28 cellular contexts compared by ENCODE assay signal in the genomic region with DNA sequence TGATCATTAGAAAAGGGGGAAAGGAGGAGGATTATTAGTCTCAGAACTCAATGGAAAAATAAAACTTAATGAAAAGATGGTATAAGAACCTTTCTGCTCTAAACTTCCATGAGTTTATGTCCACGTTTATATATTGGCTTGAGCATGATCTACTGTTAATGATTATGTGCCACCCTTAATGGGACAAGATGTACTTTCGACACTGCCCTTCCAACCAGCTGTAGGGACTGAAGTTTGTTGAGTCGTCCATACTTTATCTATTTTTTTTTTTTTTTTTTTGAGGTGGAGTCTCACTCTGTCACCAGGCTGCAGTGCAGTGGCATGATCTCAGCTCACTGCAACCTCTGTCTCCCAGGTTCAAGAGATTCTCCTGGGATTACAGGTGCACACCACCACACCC. TPM values are rescaled to one million over a fixed set of nuclear protein-coding genes. Genes with fewer than 3 reads are reported as not detected.
"Had no signal": no experiment of that assay in that cellular context is flagged by ENCODE, and none has a peak within 500 bp of the region (broad histone marks: within the 10 kb centered on the region; RNA-seq: fewer than 3 reads in every experiment).

No MANE protein-coding gene starts in this region.

- H3K27ac ChIP-seq: right lobe of liver, upper lobe of right lung had no signal

- H3K27ac Mint-ChIP-seq: activated CD8-positive, alpha-beta T cell treated with anti-CD3 and anti-CD28 coated beads for 36 hours; activated naive CD8-positive, alpha-beta T cell treated with anti-CD3 and anti-CD28 coated beads, Interleukin-2, amount 50 U/mL, for 24 hours; activated T-helper 17 cell treated with anti-CD3 and anti-CD28 coated beads, Interleukin-2, amount 50 U/mL, for 72 hours; naive thymus-derived CD4-positive, alpha-beta T cell; stimulated activated effector memory CD8-positive, alpha-beta T cell treated with anti-CD3 and anti-CD28 coated beads, Interleukin-12 subunit alpha, Interleukin-12 subunit beta, amount 100 ng/mL, for 72 hours; stimulated activated naive CD8-positive, alpha-beta T cell treated with anti-CD3 and anti-CD28 coated beads, Interleukin-15, Interleukin-2, amounts not matched to agents 100 ng/mL and 50 ng/mL, for 24 hours had no signal

- H3K27me3 Mint-ChIP-seq: activated CD8-positive, alpha-beta T cell treated with anti-CD3 and anti-CD28 coated beads for 36 hours; activated naive CD8-positive, alpha-beta T cell treated with anti-CD3 and anti-CD28 coated beads, Interleukin-2, amount 50 U/mL, for 24 hours had no signal

- DNase-seq: activated CD4-positive, alpha-beta T cell treated with anti-CD3 and anti-CD28 coated beads for 1 hour; activated CD4-positive, alpha-beta T cell treated with anti-CD3 and anti-CD28 coated beads, Interleukin-2, amount 50 U/mL, for 1 hour; activated CD8-positive, alpha-beta T cell treated with anti-CD3 and anti-CD28 coated beads for 36 hours; activated gamma-delta T cell treated with Interleukin-2 at 50 U/mL for 16 hours; activated naive CD4-positive, alpha-beta T cell treated with anti-CD3 and anti-CD28 coated beads, Interleukin-2, amount 50 U/mL, for 16 hours; activated naive CD8-positive, alpha-beta T cell treated with anti-CD3 and anti-CD28 coated beads, Interleukin-2, amount 50 U/mL, for 24 hours; activated T-cell treated with anti-CD3 and anti-CD28 coated beads, Interleukin-2, amount 50 U/mL, for 4 hours; amygdala; dermis blood vessel endothelial cell; effector CD4-positive, alpha-beta T cell; foreskin melanocyte; islet precursor cell; naive thymus-derived CD4-positive, alpha-beta T cell; nucleus accumbens; right lobe of liver; stimulated activated CD4-positive, alpha-beta T cell treated with anti-CD3 and anti-CD28 coated beads, Interleukin-12 subunit alpha, Interleukin-12 subunit beta, amount 100 ng/mL, for 4 hours; stimulated activated CD4-positive, alpha-beta T cell treated with anti-CD3 and anti-CD28 coated beads, Interleukin-4, amount 100 ng/mL, for 1 hour; substantia nigra; T-helper 2 cell; upper lobe of right lung had no signal

- H3K27me3 ChIP-seq: esophagus muscularis mucosa, hepatocyte, right lobe of liver, upper lobe of right lung had no signal

- H3K36me3 Mint-ChIP-seq: mesothelial cell of epicardium; naive thymus-derived CD4-positive, alpha-beta T cell; stimulated activated effector memory CD8-positive, alpha-beta T cell treated with anti-CD3 and anti-CD28 coated beads, Interleukin-12 subunit alpha, Interleukin-12 subunit beta, amount 100 ng/mL, for 72 hours had no signal

- ATAC-seq: activated CD8-positive, alpha-beta T cell treated with anti-CD3 and anti-CD28 coated beads for 36 hours; activated naive CD8-positive, alpha-beta T cell treated with anti-CD3 and anti-CD28 coated beads, Interleukin-2, amount 50 U/mL, for 24 hours; activated T-cell treated with anti-CD3 and anti-CD28 coated beads, Interleukin-2, amount 50 U/mL, for 4 hours; activated T-helper 17 cell treated with anti-CD3 and anti-CD28 coated beads, Interleukin-2, amount 50 U/mL, for 72 hours; naive thymus-derived CD4-positive, alpha-beta T cell; right lobe of liver; stimulated activated effector memory CD8-positive, alpha-beta T cell treated with anti-CD3 and anti-CD28 coated beads, Interleukin-12 subunit alpha, Interleukin-12 subunit beta, amount 100 ng/mL, for 72 hours; upper lobe of right lung had no signal

- H3K36me3 ChIP-seq: esophagus muscularis mucosa, right lobe of liver, upper lobe of right lung had no signal

- H3K4me3 ChIP-seq: esophagus muscularis mucosa, hepatocyte, right lobe of liver, upper lobe of right lung had no signal

- H3K9me3 Mint-ChIP-seq: activated CD8-positive, alpha-beta T cell treated with anti-CD3 and anti-CD28 coated beads for 36 hours; activated naive CD8-positive, alpha-beta T cell treated with anti-CD3 and anti-CD28 coated beads, Interleukin-2, amount 50 U/mL, for 24 hours; activated T-cell treated with anti-CD3 and anti-CD28 coated beads, Interleukin-2, amount 50 U/mL, for 4 hours; activated T-helper 17 cell treated with anti-CD3 and anti-CD28 coated beads, Interleukin-2, amount 50 U/mL, for 72 hours; mesothelial cell of epicardium; neural crest cell; stimulated activated effector memory CD8-positive, alpha-beta T cell treated with anti-CD3 and anti-CD28 coated beads, Interleukin-12 subunit alpha, Interleukin-12 subunit beta, amount 100 ng/mL, for 72 hours; stimulated activated naive CD8-positive, alpha-beta T cell treated with anti-CD3 and anti-CD28 coated beads, Interleukin-15, Interleukin-2, amounts not matched to agents 100 ng/mL and 50 ng/mL, for 24 hours had no signal

- H3K79me2 ChIP-seq: hepatocyte had no signal

- H3K4me3 Mint-ChIP-seq: activated CD8-positive, alpha-beta T cell treated with anti-CD3 and anti-CD28 coated beads for 36 hours; activated naive CD8-positive, alpha-beta T cell treated with anti-CD3 and anti-CD28 coated beads, Interleukin-2, amount 50 U/mL, for 24 hours; activated T-cell treated with anti-CD3 and anti-CD28 coated beads, Interleukin-2, amount 50 U/mL, for 4 hours; activated T-helper 17 cell treated with anti-CD3 and anti-CD28 coated beads, Interleukin-2, amount 50 U/mL, for 72 hours; mesothelial cell of epicardium; naive thymus-derived CD4-positive, alpha-beta T cell; neural crest cell; stimulated activated effector memory CD8-positive, alpha-beta T cell treated with anti-CD3 and anti-CD28 coated beads, Interleukin-12 subunit alpha, Interleukin-12 subunit beta, amount 100 ng/mL, for 72 hours; stimulated activated naive CD8-positive, alpha-beta T cell treated with anti-CD3 and anti-CD28 coated beads, Interleukin-15, Interleukin-2, amounts not matched to agents 100 ng/mL and 50 ng/mL, for 24 hours had no signal

- H2AFZ ChIP-seq: hepatocyte had no signal

- H3K4me2 ChIP-seq: hepatocyte had no signal

- H3K4me1 ChIP-seq: right lobe of liver had no signal

- H3K9me3 ChIP-seq: esophagus muscularis mucosa, right lobe of liver, upper lobe of right lung had no signal

- H3K4me1 Mint-ChIP-seq: activated naive CD8-positive, alpha-beta T cell treated with anti-CD3 and anti-CD28 coated beads, Interleukin-2, amount 50 U/mL, for 24 hours; activated T-helper 17 cell treated with anti-CD3 and anti-CD28 coated beads, Interleukin-2, amount 50 U/mL, for 72 hours; neural crest cell; stimulated activated effector memory CD8-positive, alpha-beta T cell treated with anti-CD3 and anti-CD28 coated beads, Interleukin-12 subunit alpha, Interleukin-12 subunit beta, amount 100 ng/mL, for 72 hours had no signal

RNA-seq across cellular contexts. Expression of gene GABRP, which starts 25.0 kb away (rescaled TPM):
- total RNA-seq: activated CD8-positive, alpha-beta T cell treated with anti-CD3 and anti-CD28 coated beads for 36 hours; activated T-cell treated with anti-CD3 and anti-CD28 coated beads, Interleukin-2, amount 50 U/mL, for 4 hours; activated T-helper 17 cell treated with anti-CD3 and anti-CD28 coated beads, Interleukin-2, amount 50 U/mL, for 72 hours; bronchial epithelial cell; naive thymus-derived CD4-positive, alpha-beta T cell; neural crest cell; upper lobe of right lung had no signal
